In the genomic region with DNA sequence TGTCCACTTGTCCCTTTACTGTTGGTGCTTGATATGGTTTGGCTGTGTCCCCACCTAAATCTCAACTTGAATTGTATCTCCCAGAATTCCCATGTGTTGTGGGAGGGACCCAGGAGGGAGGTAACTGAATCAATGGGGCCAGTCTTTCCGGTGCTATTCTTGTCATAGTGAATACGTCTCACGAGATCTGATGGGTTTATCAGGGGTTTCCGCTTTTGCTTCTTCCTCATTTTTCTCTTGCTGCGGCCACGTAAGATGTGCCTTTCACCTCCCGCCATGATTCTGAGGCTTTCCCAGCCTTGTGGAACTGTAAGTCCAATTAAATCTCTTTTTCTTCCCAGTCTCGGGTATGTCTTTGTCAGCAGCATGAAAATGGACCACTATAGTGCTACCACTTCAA, we compare ENCODE assay signal across 1 cellular context. TPM values are rescaled to one million over a fixed set of nuclear protein-coding genes. Genes with fewer than 3 reads are reported as not detected.
"Had no signal": no experiment of that assay in that cellular context is flagged by ENCODE, and none has a peak within 500 bp of the region (broad histone marks: within the 10 kb centered on the region; RNA-seq: fewer than 3 reads in every experiment).

No MANE protein-coding gene starts in this region.

RNA-seq across cellular contexts. Expression of a gene that starts 34.3 kb away (rescaled TPM):
- total RNA-seq: ascending aorta had no signal
